ENCODE assay signal across 8 cellular contexts in genomic region chr3:124995460-124995994, GRCh38.
DNase-seq lines count a peak whose midpoint lies in the region; ATAC-seq and TF ChIP-seq lines count a peak whose summit lies in the region.

No MANE protein-coding gene starts in this region.

- DNase-seq in DMS53 (lab: John Stamatoyannopoulos, UW) (peak; percentile 74), HL-60 (ENCODE audit: low read depth in 1 of 2, low spot score in 1 of 2) (peak; percentile 4 to 56), SHP77 (lab: John Stamatoyannopoulos, UW) (peak; percentile 37 to 55), adipocyte (ENCODE audit: low read depth) (peak; percentile 60), heart right ventricle (peak; percentile 39 to 52), putamen (ENCODE audit: low spot score) (peak; percentile 64)

- H3K36me3 ChIP-seq in adipocyte (ENCODE audit: control insufficient read depth, insufficient read depth, low read length, severe bottlenecking) (peaks cover 73% of the 10 kb centered on the region), heart right ventricle (peaks cover 0 to 100% (median 46%) of the 10 kb centered on the region in 9 donors)

- 46 to 57% methylated on average over 6 of the region's 6 CpGs for WGBS in heart right ventricle, 2 donors

- H3K4me1 ChIP-seq in adipocyte (ENCODE audit: control insufficient read depth, insufficient read depth, low read length) (peaks cover 26% of the 10 kb centered on the region), heart right ventricle (peaks cover 21 to 81% (median 57%) of the 10 kb centered on the region in 9 donors)

- peak; percentile 59 for TF ChIP-seq CTCF in HL-60 (IDR thresholded peaks at IDR 0.05; ENCODE audit: insufficient read depth, low read length)
- peak; percentile 50 to 83 (median 72) for TF ChIP-seq CTCF in heart right ventricle (IDR thresholded peaks at IDR 0.05)

- H3K9ac ChIP-seq in adipocyte (ENCODE audit: low read length): peak overlapping the region; percentile 44

- H3K27me3 ChIP-seq in HL-60 (ENCODE audit: insufficient read depth, poor library complexity, severe bottlenecking) (no peaks in the 10 kb centered on the region), adipocyte (replicated peaks; ENCODE audit: control insufficient read depth, insufficient read depth, low read length) (no peaks in the 10 kb centered on the region), heart right ventricle (no peaks in the 10 kb centered on the region)

- ATAC-seq in heart right ventricle (peak; percentile 54 to 80 (median 72)), HG03135 (IDR thresholded peaks at IDR 0.05; ENCODE audit: unreplicated experiment) (no peak), GM18502 (IDR thresholded peaks at IDR 0.05; ENCODE audit: poor library complexity, unreplicated experiment) (no peak)

- no peaks in the 10 kb centered on the region for H3K9me3 ChIP-seq in adipocyte (ENCODE audit: control insufficient read depth, low read length)
- no peaks in the 10 kb centered on the region for H3K9me3 ChIP-seq in heart right ventricle

- H3K27ac ChIP-seq in HL-60 (replicated peaks) (no peak overlapping the region), heart right ventricle (peak overlapping the region in 9 of 10 donors; percentile 5 to 84 (median 54))

- H3K4me3 ChIP-seq in HL-60 (replicated peaks; ENCODE audit: insufficient read depth, low read length) (no peak overlapping the region), adipocyte (ENCODE audit: low read length) (no peak overlapping the region), heart right ventricle (no peak overlapping the region)

- intact Hi-C loops in heart right ventricle (cut with DNase I): loop anchor here (1.0 to 10.0 kb wide), 15 partner anchors 57 to 443 kb away; partner anchors contain the start of genes HEG1 (in 2 of the 10) and ZNF148 (in 1 of the 10)

Comparison
In these comparisons a context has a peak if more than half of its experiments do, and no peak if none do; other contexts are left out.
1. ATAC-seq: peak in heart right ventricle (8 of 8); none in HG03135 (single experiment) and GM18502 (single experiment).
2. Peak in every context shown above with its lines, with median percentiles within 50 percentile points of each other: DNase-seq.